In the genomic region with DNA sequence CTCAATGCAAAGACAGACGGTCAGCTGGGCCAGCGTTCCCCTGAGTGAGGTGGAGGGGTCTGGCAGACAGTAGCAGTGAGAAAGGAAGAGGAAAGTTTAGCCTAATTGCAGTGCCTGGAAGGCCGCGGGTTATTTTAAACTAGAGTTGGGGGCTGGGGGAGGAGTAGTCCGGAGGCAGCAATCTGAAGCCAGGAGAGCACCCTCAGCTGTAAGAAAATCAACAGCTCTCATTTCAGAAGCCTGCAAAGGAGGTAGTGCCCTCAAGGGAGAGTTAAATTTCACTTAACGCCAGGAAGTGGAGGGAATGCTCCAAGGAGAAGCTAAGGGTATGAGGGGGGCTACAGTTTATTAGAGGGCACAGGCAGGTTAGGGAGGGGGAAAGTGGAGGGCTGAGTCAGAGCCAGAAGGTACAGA, we compare ENCODE assay signal across 36 cellular contexts. TPM values are rescaled to one million over a fixed set of nuclear protein-coding genes. Genes with fewer than 3 reads are reported as not detected.
DNase-seq lines count a peak whose midpoint lies in the region; ATAC-seq, FAIRE-seq and TF ChIP-seq lines count a peak whose summit lies in the region.
"Had no signal": no experiment of that assay in that cellular context is flagged by ENCODE, and none has a peak within 500 bp of the region (broad histone marks: within the 10 kb centered on the region; RNA-seq: fewer than 3 reads in every experiment).

No MANE protein-coding gene starts in this region.

- H2AK5ac ChIP-seq in H1 (ENCODE audit: low read depth, low read length): no peak overlapping the region; the same call in 1 of the 2 replicates

- WGBS in H1 (ENCODE audit: extremely low coverage in 1 of 2, insufficient coverage in 1 of 2, insufficient read length in 1 of 2, insufficient replicate concordance in 2 of 2, low coverage in 1 of 2, low lambda C conversion rate in 2 of 2, missing lambda C conversion rate in 1 of 2), 2 experiments: 42% methylated on average over 6 of the region's 6 CpGs; no CpG with 5 or more reads in 1 of the 2 experiments

- FAIRE-seq in H1 (lab: Jason Lieb, UNC) (no peak), GM12891 (lab: Jason Lieb, UNC) (no peak)
- FAIRE-seq: A549, HepG2 had no signal

- H3K56ac ChIP-seq in H1 (replicated peaks; ENCODE audit: insufficient read length, low read depth, low read length): no peak overlapping the region

- H3K14ac ChIP-seq in H1 (ENCODE audit: insufficient read length): no peak overlapping the region

- H2AFZ ChIP-seq in Loucy (ENCODE audit: low read length) (0 out of 2 replicates have a peak overlapping the region, but pooled peaks have one; percentile 2), H1 (ENCODE audit: low read length) (peak overlapping the region; percentile 13; the same call in 1 of the 2 replicates)

- H4K91ac ChIP-seq in H1 (replicated peaks; ENCODE audit: insufficient read length, low read length): no peak overlapping the region

- H2BK15ac ChIP-seq in H1 (ENCODE audit: low read length): peak overlapping the region; percentile 46; the same call in 1 of the 2 replicates

- no peak overlapping the region for H4K5ac ChIP-seq in H1 (ENCODE audit: insufficient read length, low read depth, low read length)

- TF ChIP-seq CTCF in Loucy (conservative IDR thresholded peaks at IDR 0.05; ENCODE audit: low read length) (no peak), H1 (IDR thresholded peaks at IDR 0.05; ENCODE audit: control extremely low read depth in 1 of 3, insufficient read depth in 1 of 3, low read depth in 1 of 3, low read length in 3 of 3) (no peak), mesothelial cell of epicardium (IDR thresholded peaks at IDR 0.05; ENCODE audit: unreplicated experiment) (no peak), GM10248 (IDR thresholded peaks at IDR 0.05; ENCODE audit: control extremely low read depth, extremely low read depth, low read depth, missing control alignments) (no peak)

- no peaks in the 10 kb centered on the region for H3K79me1 ChIP-seq in H1 (ENCODE audit: low read depth, low read length)

- H4K8ac ChIP-seq in H1 (ENCODE audit: extremely low read depth, insufficient read depth, low read length): no peak overlapping the region

- H3K18ac ChIP-seq in H1 (ENCODE audit: extremely low read depth, low read length): no peak overlapping the region

- no peak for TF ChIP-seq RAD21 in H1 (IDR thresholded peaks at IDR 0.05 in 1 of 2, conservative IDR thresholded peaks at IDR 0.05 in 1 of 2; ENCODE audit: low read depth in 2 of 2, low read length in 2 of 2)

- no peak for DNase-seq in H1 (ENCODE audit: low read depth in 1 of 2, low spot score in 2 of 2)
- no peak for DNase-seq in mesothelial cell of epicardium (ENCODE audit: low spot score in 2 of 2, unreplicated experiment in 2 of 2)
- no peak for DNase-seq in GM10248 (ENCODE audit: extremely low spot score)
- no peak for DNase-seq in GM12891 (ENCODE audit: insufficient read length, low spot score)
- DNase-seq: activated CD4-positive, alpha-beta T cell treated with anti-CD3 and anti-CD28 coated beads for 4 hours; activated CD8-positive, alpha-beta T cell treated with anti-CD3 and anti-CD28 coated beads, Interleukin-2, amount 10 ng/mL, durations not matched to agents 7 days and 5 days; activated naive CD4-positive, alpha-beta T cell treated with anti-CD3 and anti-CD28 coated beads, Interleukin-2, amount 50 U/mL, for 16 hours; amniotic stem cell; brain microvascular endothelial cell; CD8-positive, alpha-beta memory T cell; dorsolateral prefrontal cortex; gastrocnemius medialis; GDM1; HFFc6; hippocampal formation; left cardiac atrium; NCI-H2081; nucleus accumbens; psoas muscle; SIG-M5; stimulated activated CD4-positive, alpha-beta T cell treated with anti-CD3 and anti-CD28 coated beads, Interleukin-12 subunit alpha, Interleukin-12 subunit beta, amount 100 ng/mL, for 4 hours; stimulated activated CD4-positive, alpha-beta T cell treated with anti-CD3 and anti-CD28 coated beads, Interleukin-2, amount 100 ng/mL, for 48 hours; SW 1271; thyroid gland had no signal

- H3K4me3 Mint-ChIP-seq in mesothelial cell of epicardium: no peak overlapping the region
- H3K4me3 Mint-ChIP-seq: activated CD8-positive, alpha-beta T cell treated with anti-CD3 and anti-CD28 coated beads, Interleukin-2, amount 10 ng/mL, durations not matched to agents 7 days and 5 days; B cell; CD8-positive, alpha-beta memory T cell; HFFc6; memory B cell had no signal

- no peak for TF ChIP-seq POLR2A in H1 (IDR thresholded peaks at IDR 0.05; ENCODE audit: control extremely low read depth in 1 of 2, low read depth in 2 of 2, low read length in 2 of 2)
- TF ChIP-seq POLR2A in GM12891 (IDR thresholded peaks at IDR 0.05; ENCODE audit: low read depth, low read length): no peak

- no peak for TF ChIP-seq EP300 in H1 (IDR thresholded peaks at IDR 0.05; ENCODE audit: borderline replicate concordance in 1 of 2, low read depth in 2 of 2, low read length in 2 of 2)

- H3K27ac ChIP-seq in BLaER1 treated with 17β-estradiol and CSF1 and Interleukin-3, amounts not matched to agents 10 nM and 100 nM: peak overlapping the region in 1 of 11 experiments; percentile 36; a peak in 1 of 22 replicates
- no peak overlapping the region for H3K27ac ChIP-seq in H1 (ENCODE audit: low read depth, low read length)
- H3K27ac ChIP-seq: A549, brain microvascular endothelial cell, dorsolateral prefrontal cortex, gastrocnemius medialis, HL-60, psoas muscle, sigmoid colon, thyroid gland, vagina had no signal

- H3K4me3 ChIP-seq in BLaER1 treated with 17β-estradiol and CSF1 and Interleukin-3, amounts not matched to agents 10 nM and 100 nM: no peak overlapping the region
- H3K4me3 ChIP-seq in Loucy (ENCODE audit: low read length, poor library complexity, severe bottlenecking) (no peak overlapping the region), H1 (ENCODE audit: extremely low read depth in 1 of 4, insufficient read depth in 2 of 4, low read depth in 3 of 4, low read length in 4 of 4) (no peak overlapping the region)
- H3K4me3 ChIP-seq: A549, dorsolateral prefrontal cortex, gastrocnemius medialis, psoas muscle, sigmoid colon, thyroid gland, vagina had no signal

- POLR2A ChIA-PET in H1 (lab: Charles Lee; ENCODE audit: partially characterized antibody) (interaction anchor here (1.6 to 1.8 kb wide), 2 partner anchors 13 to 36 kb away, joined by 7 to 9 read pairs; a partner anchor contains a TSS), GM10248 (lab: Yijun Ruan, JAX) (no interaction called here)

- H3K9me3 ChIP-seq in BLaER1 treated with 17β-estradiol and CSF1 and Interleukin-3, amounts not matched to agents 10 nM and 100 nM (replicated peaks in 1 of 11): no peaks in the 10 kb centered on the region
- H3K9me3 ChIP-seq in Loucy (ENCODE audit: insufficient read depth, low read depth, low read length): no peaks in the 10 kb centered on the region
- H3K9me3 ChIP-seq in H1 (ENCODE audit: insufficient read depth in 2 of 2, low read depth in 1 of 2, low read length in 1 of 2): no peaks in the 10 kb centered on the region
- H3K9me3 ChIP-seq: A549, gastrocnemius medialis, psoas muscle, sigmoid colon, thyroid gland, vagina had no signal

- no peak overlapping the region for H2BK120ac ChIP-seq in H1 (replicated peaks; ENCODE audit: low read depth, low read length)

- H3K4me2 ChIP-seq in BLaER1 treated with 17β-estradiol and CSF1 and Interleukin-3, amounts not matched to agents 10 nM and 100 nM: peak overlapping the region in 9 of 11 experiments; percentile 38 to 78 (median 63); a peak in 18 of 22 replicates
- H3K4me2 ChIP-seq in Loucy (ENCODE audit: low read depth, low read length, poor library complexity, severe bottlenecking) (no peak overlapping the region), H1 (ENCODE audit: insufficient read depth in 1 of 2, low read depth in 2 of 2, low read length in 2 of 2) (peak overlapping the region in 1 of 2 experiments; percentile 11; a peak in 2 of 4 replicates)
- H3K4me2 ChIP-seq: A549 had no signal

- H3K4me1 ChIP-seq in BLaER1 treated with 17β-estradiol and CSF1 and Interleukin-3, amounts not matched to agents 10 nM and 100 nM: peaks cover 0 to 48% (median 35%) of the 10 kb centered on the region in 10 experiments; a peak in 16 of 20 replicates
- peaks cover 4% of the 10 kb centered on the region for H3K4me1 ChIP-seq in Loucy (ENCODE audit: insufficient read depth, low read length, poor library complexity, severe bottlenecking)
- peaks cover 0 to 3% (median 2%) of the 10 kb centered on the region in 4 experiments; a peak in 3 of 7 replicates for H3K4me1 ChIP-seq in H1 (replicated peaks in 1 of 4; ENCODE audit: control insufficient read depth in 3 of 4, insufficient read depth in 4 of 4, low read length in 3 of 4)
- H3K4me1 ChIP-seq: A549, gastrocnemius medialis, psoas muscle, sigmoid colon, thyroid gland, vagina had no signal

- no peaks in the 10 kb centered on the region for H3K23me2 ChIP-seq in H1 (ENCODE audit: low read depth, low read length)

- peak overlapping the region; percentile 43; the same call in 1 of the 2 replicates for H2BK12ac ChIP-seq in H1 (ENCODE audit: low read depth, low read length)

- no peak for ATAC-seq in HG02610 (IDR thresholded peaks at IDR 0.05; ENCODE audit: unreplicated experiment)
- ATAC-seq in HG03196 (IDR thresholded peaks at IDR 0.05; ENCODE audit: unreplicated experiment): no peak
- ATAC-seq: A549; activated CD8-positive, alpha-beta T cell treated with anti-CD3 and anti-CD28 coated beads, Interleukin-2, amount 10 ng/mL, durations not matched to agents 7 days and 5 days; gastrocnemius medialis; HepG2; left cardiac atrium; psoas muscle had no signal

- H3K23ac ChIP-seq in H1 (ENCODE audit: insufficient read length): no peak overlapping the region

- no peaks in the 10 kb centered on the region for H4K20me1 ChIP-seq in BLaER1 treated with 17β-estradiol and CSF1 and Interleukin-3, amounts not matched to agents 10 nM and 100 nM
- H4K20me1 ChIP-seq in Loucy (ENCODE audit: insufficient read depth, low read length, poor library complexity, severe bottlenecking): no peaks in the 10 kb centered on the region
- no peaks in the 10 kb centered on the region for H4K20me1 ChIP-seq in H1 (replicated peaks in 1 of 2; ENCODE audit: control insufficient read depth in 1 of 2, insufficient read depth in 2 of 2, low read length in 2 of 2)

- H3K27ac Mint-ChIP-seq in mesothelial cell of epicardium: peak overlapping the region; percentile 60
- H3K27ac Mint-ChIP-seq: activated CD8-positive, alpha-beta T cell treated with anti-CD3 and anti-CD28 coated beads, Interleukin-2, amount 10 ng/mL, durations not matched to agents 7 days and 5 days; activated T-helper 2 cell treated with anti-CD3 and anti-CD28 coated beads, Interferon-gamma antibody, Interleukin-2, Interleukin-4, amounts not matched to agents 10 μg/mL and 5 μg/mL and 100 μg/mL, durations not matched to agents 14 hours and 24 hours and 36 hours; B cell; CD8-positive, alpha-beta memory T cell; HFFc6; memory B cell had no signal

- H3K27me3 ChIP-seq in BLaER1 treated with 17β-estradiol and CSF1 and Interleukin-3, amounts not matched to agents 10 nM and 100 nM: no peaks in the 10 kb centered on the region
- no peaks in the 10 kb centered on the region for H3K27me3 ChIP-seq in Loucy (ENCODE audit: insufficient read depth, low read length, poor library complexity, severe bottlenecking)
- peaks cover 0 to 3% (median 0%) of the 10 kb centered on the region in 4 experiments; a peak in 1 of 7 replicates for H3K27me3 ChIP-seq in H1 (replicated peaks in 1 of 4; ENCODE audit: control insufficient read depth in 3 of 4, extremely low read depth in 1 of 4, insufficient read depth in 3 of 4, low read length in 3 of 4)
- H3K27me3 ChIP-seq: thyroid gland, vagina had no signal

- no peaks in the 10 kb centered on the region for H3K9me3 Mint-ChIP-seq in mesothelial cell of epicardium
- H3K9me3 Mint-ChIP-seq: activated T-helper 2 cell treated with anti-CD3 and anti-CD28 coated beads, Interferon-gamma antibody, Interleukin-2, Interleukin-4, amounts not matched to agents 10 μg/mL and 5 μg/mL and 100 μg/mL, durations not matched to agents 14 hours and 24 hours and 36 hours; CD8-positive, alpha-beta memory T cell; HFFc6; memory B cell had no signal

- H2BK5ac ChIP-seq in H1 (ENCODE audit: low read depth, low read length): no peak overlapping the region

- H3K36me3 Mint-ChIP-seq in mesothelial cell of epicardium: no peaks in the 10 kb centered on the region
- H3K36me3 Mint-ChIP-seq: memory B cell had no signal

- 0 out of 22 replicates have a peak overlapping the region, but pooled peaks of 1 of the 11 experiments have one; percentile 1 for H3K9ac ChIP-seq in BLaER1 treated with 17β-estradiol and CSF1 and Interleukin-3, amounts not matched to agents 10 nM and 100 nM
- H3K9ac ChIP-seq in Loucy (ENCODE audit: low read depth, low read length, poor library complexity, severe bottlenecking): no peak overlapping the region
- no peak overlapping the region for H3K9ac ChIP-seq in H1 (replicated peaks in 1 of 4; ENCODE audit: extremely low read depth in 1 of 4, low read depth in 3 of 4, low read length in 3 of 4)

- no peaks in the 10 kb centered on the region for H3F3A ChIP-seq in Loucy (ENCODE audit: low read depth)

- H3K36me3 ChIP-seq in BLaER1 treated with 17β-estradiol and CSF1 and Interleukin-3, amounts not matched to agents 10 nM and 100 nM: no peaks in the 10 kb centered on the region
- H3K36me3 ChIP-seq in Loucy (ENCODE audit: insufficient read depth, low read length) (no peaks in the 10 kb centered on the region), H1 (ENCODE audit: control insufficient read depth in 2 of 4, insufficient read depth in 4 of 4, low read length in 3 of 4) (no peaks in the 10 kb centered on the region)
- H3K36me3 ChIP-seq: brain microvascular endothelial cell, gastrocnemius medialis, sigmoid colon, thyroid gland, vagina had no signal

- H3K4me1 Mint-ChIP-seq in mesothelial cell of epicardium: peaks cover 12% of the 10 kb centered on the region
- H3K4me1 Mint-ChIP-seq: B cell; CD8-positive, alpha-beta memory T cell; memory B cell had no signal

- H3K79me2 ChIP-seq in Loucy (ENCODE audit: insufficient read depth, low read length) (no peaks in the 10 kb centered on the region), H1 (ENCODE audit: control insufficient read depth in 1 of 2, insufficient read depth in 2 of 2, low read length in 2 of 2) (no peaks in the 10 kb centered on the region)

- H3K4ac ChIP-seq in H1 (replicated peaks; ENCODE audit: insufficient read length, low read depth, low read length): no peak overlapping the region

- H3K9me2 ChIP-seq in Loucy (replicated peaks; ENCODE audit: low read depth, low read length): no peaks in the 10 kb centered on the region

- H3K27me3 Mint-ChIP-seq in mesothelial cell of epicardium (ENCODE audit: low read depth): peaks cover 14% of the 10 kb centered on the region

- no peak overlapping the region for H2BK20ac ChIP-seq in H1 (ENCODE audit: low read length)

- CTCF ChIA-PET in H1 (lab: Charles Lee; ENCODE audit: partially characterized antibody) (interaction anchor here (0.6 to 11.0 kb wide), 10 partner anchors 8 to 251 kb away, joined by 3 to 107 read pairs (median 3); no protein-coding TSS in a partner anchor), GM10248 (lab: Yijun Ruan, JAX) (interaction anchor here (8.5 kb wide), 1 partner anchor 13 kb away, joined by 82 read pairs; no protein-coding TSS in a partner anchor)

RNA-seq across cellular contexts. Expression of a gene that starts 26.9 kb away (rescaled TPM):
- total RNA-seq in H1 (2021; fragmentation: NEBNext Ultra II Directional; extraction: Animal tissue kit (Norgen Biotek cat#: 25700)): 26.0 and 27.4 TPM in 2 replicates
- polyA plus RNA-seq in H1 (2011; rRNA removed): 16.4 and 26.0 TPM in 2 replicates
- polyA plus RNA-seq in H1 (2011; cell fraction: cytosol; rRNA removed): 21.6 TPM
- polyA plus RNA-seq in H1 (2011; cell fraction: nucleus; rRNA removed): 47.7 TPM
- 28.0 to 35.2 TPM (median 32.1 TPM) in 4 replicates for polyA plus RNA-seq in H1 (2012, experiment 1 of 2)
- polyA plus RNA-seq in H1 (2012, experiment 2 of 2): 17.7 TPM
- 20.9 TPM for polyA plus RNA-seq in H1 (2013, experiment 1 of 2)
- 20.0 TPM for polyA plus RNA-seq in H1 (2013, experiment 2 of 2)
- 12.0 and 14.3 TPM in 2 replicates for polyA minus RNA-seq in H1 (2011; rRNA and poly(A)+ RNA removed)
- polyA minus RNA-seq in H1 (2011; cell fraction: cytosol; rRNA and poly(A)+ RNA removed): 9.2 TPM
- 6.3 TPM for polyA minus RNA-seq in H1 (2011; cell fraction: nucleus; rRNA and poly(A)+ RNA removed)
- total RNA-seq in mesothelial cell of epicardium: 55.8 to 59.0 TPM (median 56.0 TPM) in 3 replicates
- polyA plus RNA-seq in GM12891 (2012; ENCODE audit: low read depth, missing spikeins): 25.2 TPM

RNA-seq across cellular contexts. Expression of a gene that starts 30.8 kb away (rescaled TPM):
- total RNA-seq in H1 (2021; fragmentation: NEBNext Ultra II Directional; extraction: Animal tissue kit (Norgen Biotek cat#: 25700)): 3.3 and 3.6 TPM in 2 replicates
- 17.1 and 22.0 TPM in 2 replicates for polyA plus RNA-seq in H1 (2011; rRNA removed)
- polyA plus RNA-seq in H1 (2011; cell fraction: cytosol; rRNA removed): 19.1 TPM
- 14.9 TPM for polyA plus RNA-seq in H1 (2011; cell fraction: nucleus; rRNA removed)
- 5.5 to 9.2 TPM (median 7.1 TPM) in 4 replicates for polyA plus RNA-seq in H1 (2012, experiment 1 of 2)
- 10.3 TPM for polyA plus RNA-seq in H1 (2012, experiment 2 of 2)
- 4.2 TPM for polyA plus RNA-seq in H1 (2013, experiment 1 of 2)
- 4.5 TPM for polyA plus RNA-seq in H1 (2013, experiment 2 of 2)
- polyA minus RNA-seq in H1 (2011; rRNA and poly(A)+ RNA removed): 4.1 and 4.2 TPM in 2 replicates
- 4.0 TPM for polyA minus RNA-seq in H1 (2011; cell fraction: cytosol; rRNA and poly(A)+ RNA removed)
- polyA minus RNA-seq in H1 (2011; cell fraction: nucleus; rRNA and poly(A)+ RNA removed): 4.2 TPM
- 15.0 to 15.3 TPM (median 15.1 TPM) in 3 replicates for total RNA-seq in mesothelial cell of epicardium
- polyA plus RNA-seq in GM12891 (2012; ENCODE audit: low read depth, missing spikeins): 19.0 TPM

RNA-seq across cellular contexts. Expression of a gene that starts 34.6 kb away (rescaled TPM):
- total RNA-seq in H1 (2021; fragmentation: NEBNext Ultra II Directional; extraction: Animal tissue kit (Norgen Biotek cat#: 25700)): 120 and 123 TPM in 2 replicates
- polyA plus RNA-seq in H1 (2011; rRNA removed): 63.3 and 70.2 TPM in 2 replicates
- polyA plus RNA-seq in H1 (2011; cell fraction: cytosol; rRNA removed): 82.9 TPM
- 75.8 TPM for polyA plus RNA-seq in H1 (2011; cell fraction: nucleus; rRNA removed)
- polyA plus RNA-seq in H1 (2012, experiment 1 of 2): 144 to 176 TPM (median 153 TPM) in 4 replicates
- polyA plus RNA-seq in H1 (2012, experiment 2 of 2): 57.8 TPM
- 66.7 TPM for polyA plus RNA-seq in H1 (2013, experiment 1 of 2)
- 81.1 TPM for polyA plus RNA-seq in H1 (2013, experiment 2 of 2)
- 86.6 and 90.3 TPM in 2 replicates for polyA minus RNA-seq in H1 (2011; rRNA and poly(A)+ RNA removed)
- polyA minus RNA-seq in H1 (2011; cell fraction: cytosol; rRNA and poly(A)+ RNA removed): 34.1 TPM
- 29.8 TPM for polyA minus RNA-seq in H1 (2011; cell fraction: nucleus; rRNA and poly(A)+ RNA removed)
- total RNA-seq in mesothelial cell of epicardium: 138 to 140 TPM (median 140 TPM) in 3 replicates
- 42.4 TPM for polyA plus RNA-seq in GM12891 (2012; ENCODE audit: low read depth, missing spikeins)

RNA-seq across cellular contexts. Expression of a gene that starts 34.8 kb away (rescaled TPM):
- 17.8 and 18.1 TPM in 2 replicates for total RNA-seq in H1 (2021; fragmentation: NEBNext Ultra II Directional; extraction: Animal tissue kit (Norgen Biotek cat#: 25700))
- polyA plus RNA-seq in H1 (2011; rRNA removed): 13.0 and 13.9 TPM in 2 replicates
- 16.9 TPM for polyA plus RNA-seq in H1 (2011; cell fraction: cytosol; rRNA removed)
- 66.2 TPM for polyA plus RNA-seq in H1 (2011; cell fraction: nucleus; rRNA removed)
- 19.8 to 22.9 TPM (median 20.3 TPM) in 4 replicates for polyA plus RNA-seq in H1 (2012, experiment 1 of 2)
- 16.5 TPM for polyA plus RNA-seq in H1 (2012, experiment 2 of 2)
- 10.0 TPM for polyA plus RNA-seq in H1 (2013, experiment 1 of 2)
- polyA plus RNA-seq in H1 (2013, experiment 2 of 2): 8.4 TPM
- polyA minus RNA-seq in H1 (2011; rRNA and poly(A)+ RNA removed): 21.1 and 23.4 TPM in 2 replicates
- polyA minus RNA-seq in H1 (2011; cell fraction: cytosol; rRNA and poly(A)+ RNA removed): 12.0 TPM
- 18.4 TPM for polyA minus RNA-seq in H1 (2011; cell fraction: nucleus; rRNA and poly(A)+ RNA removed)
- total RNA-seq in mesothelial cell of epicardium: 67.6 to 70.4 TPM (median 70.3 TPM) in 3 replicates
- 22.0 TPM for polyA plus RNA-seq in GM12891 (2012; ENCODE audit: low read depth, missing spikeins)

RNA-seq across cellular contexts. Expression of a gene that starts 36.4 kb away (rescaled TPM):
- total RNA-seq in H1 (2021; fragmentation: NEBNext Ultra II Directional; extraction: Animal tissue kit (Norgen Biotek cat#: 25700)): 35.0 and 36.5 TPM in 2 replicates
- 86.3 and 89.7 TPM in 2 replicates for polyA plus RNA-seq in H1 (2011; rRNA removed)
- 59.2 TPM for polyA plus RNA-seq in H1 (2011; cell fraction: cytosol; rRNA removed)
- polyA plus RNA-seq in H1 (2011; cell fraction: nucleus; rRNA removed): 180 TPM
- 37.9 to 44.1 TPM (median 43.2 TPM) in 4 replicates for polyA plus RNA-seq in H1 (2012, experiment 1 of 2)
- polyA plus RNA-seq in H1 (2012, experiment 2 of 2): 35.8 TPM
- 41.3 TPM for polyA plus RNA-seq in H1 (2013, experiment 1 of 2)
- polyA plus RNA-seq in H1 (2013, experiment 2 of 2): 37.9 TPM
- 97.9 and 120 TPM in 2 replicates for polyA minus RNA-seq in H1 (2011; rRNA and poly(A)+ RNA removed)
- 33.8 TPM for polyA minus RNA-seq in H1 (2011; cell fraction: cytosol; rRNA and poly(A)+ RNA removed)
- polyA minus RNA-seq in H1 (2011; cell fraction: nucleus; rRNA and poly(A)+ RNA removed): 77.5 TPM
- 67.2 to 69.8 TPM (median 69.6 TPM) in 3 replicates for total RNA-seq in mesothelial cell of epicardium
- 30.4 TPM for polyA plus RNA-seq in GM12891 (2012; ENCODE audit: low read depth, missing spikeins)
